Comparison of ENCODE assay signal across 8 cellular contexts in genomic region chr15:41284425-41285177, GRCh38. TPM values are rescaled to one million over a fixed set of nuclear protein-coding genes. Genes with fewer than 3 reads are reported as not detected.
DNase-seq lines count a peak whose midpoint lies in the region; ATAC-seq and TF ChIP-seq lines count a peak whose summit lies in the region.

No MANE protein-coding gene starts in this region.

- WGBS in esophagus squamous epithelium, 2 donors: 0% methylated on average over 20 of the region's 20 CpGs

- H3K27me3 ChIP-seq in AG04450 (ENCODE audit: control insufficient read depth, insufficient read depth, low read length): no peaks in the 10 kb centered on the region
- H3K27me3 ChIP-seq in esophagus squamous epithelium: no peaks in the 10 kb centered on the region

- ATAC-seq in GM19324 (IDR thresholded peaks at IDR 0.05; ENCODE audit: low FRiP score, unreplicated experiment): peak; percentile 5
- no peak for ATAC-seq in T-helper 17 cell
- ATAC-seq in natural killer cell: no peak
- no peak for ATAC-seq in GM21528 (IDR thresholded peaks at IDR 0.05; ENCODE audit: low FRiP score, unreplicated experiment)
- ATAC-seq in GM18502 (IDR thresholded peaks at IDR 0.05; ENCODE audit: poor library complexity, unreplicated experiment): no peak

- intact Hi-C loops in esophagus squamous epithelium (cut with DNase I): no loop called here
- intact Hi-C loops in natural killer cell (cut with micrococcal nuclease): loop anchor here (5.0 to 10.0 kb wide), 2 partner anchors 167 to 720 kb away; partner anchors contain the start of genes CCDC32, INO80 and RPUSD2

- H3K4me3 Mint-ChIP-seq in T-helper 17 cell (peak overlapping the region; percentile 98), natural killer cell (peak overlapping the region; percentile 94)

- TF ChIP-seq POLR2A in esophagus squamous epithelium (IDR thresholded peaks at IDR 0.05): no peak

- DNase-seq in AG04450 (ENCODE audit: low read depth, low spot score) (no peak), T-helper 17 cell (no peak), esophagus squamous epithelium (lab: John Stamatoyannopoulos, UW) (no peak), natural killer cell (no peak), NCI-H2107 treated with DMSO at 0.1 percent for 48 hours (lab: John Stamatoyannopoulos, UW; ENCODE audit: unreplicated experiment) (no peak)

- H3K9me3 ChIP-seq in AG04450 (ENCODE audit: control insufficient read depth, insufficient read depth, low read length): no peaks in the 10 kb centered on the region; the same call in 1 of the 2 replicates
- no peaks in the 10 kb centered on the region for H3K9me3 ChIP-seq in T-helper 17 cell (ENCODE audit: control insufficient read depth, low read length, poor library complexity, severe bottlenecking)
- H3K9me3 ChIP-seq in esophagus squamous epithelium: no peaks in the 10 kb centered on the region

- peak overlapping the region; percentile 98 for H3K27ac Mint-ChIP-seq in T-helper 17 cell
- H3K27ac Mint-ChIP-seq in natural killer cell: peak overlapping the region; percentile 96 to 99

- H3K4me3 ChIP-seq in AG04450 (ENCODE audit: low read depth, low read length) (peak overlapping the region; percentile 94), esophagus squamous epithelium (peak overlapping the region; percentile 70 to 90 (median 76))

- TF ChIP-seq CTCF in AG04450 (IDR thresholded peaks at IDR 0.05; ENCODE audit: low read depth, low read length) (no peak), esophagus squamous epithelium (IDR thresholded peaks at IDR 0.05) (no peak), natural killer cell (IDR thresholded peaks at IDR 0.05) (no peak)

- peaks cover 5 to 51% (median 13%) of the 10 kb centered on the region in 3 donors for H3K4me1 ChIP-seq in esophagus squamous epithelium

- H3K36me3 Mint-ChIP-seq in T-helper 17 cell (ENCODE audit: low read depth): peaks cover 14% of the 10 kb centered on the region
- H3K36me3 Mint-ChIP-seq in natural killer cell: no peaks in the 10 kb centered on the region

- POLR2A ChIA-PET in AG04450 (lab: Yijun Ruan, JAX): interaction anchor here (0.6 to 1.2 kb wide), 3 partner anchors 48 to 302 kb away, joined by 4 to 6 read pairs (median 4); partner anchors contain the start of genes INO80, NUSAP1 and OIP5

- CTCF ChIA-PET in AG04450 (lab: Charles Lee): no interaction called here

- H3K36me3 ChIP-seq in esophagus squamous epithelium: peaks cover 0 to 55% (median 12%) of the 10 kb centered on the region in 3 donors

- no peaks in the 10 kb centered on the region for H3K27me3 Mint-ChIP-seq in T-helper 17 cell
- no peaks in the 10 kb centered on the region for H3K27me3 Mint-ChIP-seq in natural killer cell (ENCODE audit: low read depth in 2 of 2)

- peak overlapping the region; percentile 52 for H3K27ac ChIP-seq in AG04450 (ENCODE audit: low read depth, low read length)
- H3K27ac ChIP-seq in esophagus squamous epithelium: peak overlapping the region; percentile 92 to 98 (median 94)

- H3K4me1 Mint-ChIP-seq in T-helper 17 cell (peaks cover 29% of the 10 kb centered on the region), natural killer cell (peaks cover 38 to 41% of the 10 kb centered on the region in 2 donors)

- no peaks in the 10 kb centered on the region for H3K9me3 Mint-ChIP-seq in natural killer cell

RNA-seq across cellular contexts. Expression of gene OIP5, which starts 47.8 kb away (rescaled TPM):
- polyA plus RNA-seq in AG04450 (2011; rRNA removed): 2.9 and 3.9 TPM in 2 replicates
- 0.87 and 1.4 TPM in 2 replicates for polyA minus RNA-seq in AG04450 (2011; rRNA and poly(A)+ RNA removed)
- total RNA-seq in T-helper 17 cell: 1 to 10 TPM in 1 of 2 donors, not detected in 1; 1.2 TPM
- 10 to 100 TPM in 2 of 4 donors, 1 to 10 TPM in 2; 2.7 to 16.3 (median 7.3) TPM for total RNA-seq in esophagus squamous epithelium
- total RNA-seq in natural killer cell: under 1 TPM in 2 of 3 donors, not detected in 1; 0.29 to 0.64 TPM

RNA-seq across cellular contexts. Expression of gene NUSAP1, which starts 48.1 kb away (rescaled TPM):
- polyA plus RNA-seq in AG04450 (2011; rRNA removed): 24.8 and 33.9 TPM in 2 replicates
- 21.2 and 24.7 TPM in 2 replicates for polyA minus RNA-seq in AG04450 (2011; rRNA and poly(A)+ RNA removed)
- total RNA-seq in T-helper 17 cell (10 to 100 TPM in 1 of 2 donors, 1 to 10 TPM in 1; 7.8 to 16.3 TPM), esophagus squamous epithelium (10 to 100 TPM; 26.5 to 47.7 (median 37.6) TPM), natural killer cell (1 to 10 TPM; 5.6 to 9.4 (median 7.6) TPM)

RNA-seq across cellular contexts. Expression of gene CHP1, which starts 53.5 kb away (rescaled TPM):
- 76.5 and 90.1 TPM in 2 replicates for polyA plus RNA-seq in AG04450 (2011; rRNA removed)
- polyA minus RNA-seq in AG04450 (2011; rRNA and poly(A)+ RNA removed): 91.8 and 115 TPM in 2 replicates
- total RNA-seq in T-helper 17 cell (10 to 100 TPM; 31.6 to 40.5 TPM), esophagus squamous epithelium (100 to 1,000 TPM; 115 to 241 (median 160) TPM), natural killer cell (10 to 100 TPM; 50.7 to 55.9 (median 51.3) TPM)

RNA-seq across cellular contexts. Expression of gene EXD1, which starts 54.0 kb away (rescaled TPM):
- polyA plus RNA-seq in AG04450 (2011; rRNA removed): not detected in 2 replicates
- not detected in 2 replicates for polyA minus RNA-seq in AG04450 (2011; rRNA and poly(A)+ RNA removed)
- total RNA-seq in T-helper 17 cell (not detected), esophagus squamous epithelium (not detected), natural killer cell (not detected)
